Comparison of ENCODE assay signal across 9 cellular contexts in genomic region chr3:58683001-58683845, GRCh38. TPM values are rescaled to one million over a fixed set of nuclear protein-coding genes. Genes with fewer than 3 reads are reported as not detected.
DNase-seq lines count a peak whose midpoint lies in the region; ATAC-seq and TF ChIP-seq lines count a peak whose summit lies in the region.
"Had no signal": no experiment of that assay in that cellular context is flagged by ENCODE, and none has a peak within 500 bp of the region (broad histone marks: within the 10 kb centered on the region; RNA-seq: fewer than 3 reads in every experiment).

No MANE protein-coding gene starts in this region.

- peaks cover 2% of the 10 kb centered on the region for H3K27me3 Mint-ChIP-seq in glutamatergic neuron (ENCODE audit: unreplicated experiment)

- H3K27me3 ChIP-seq in BLaER1 treated with 17β-estradiol and CSF1 and Interleukin-3, amounts not matched to agents 10 nM and 100 nM: no peaks in the 10 kb centered on the region
- peaks cover 0 to 8% (median 0%) of the 10 kb centered on the region in 7 donors for H3K27me3 ChIP-seq in spleen (replicated peaks in 1 of 7)

- H3K27ac Mint-ChIP-seq in glutamatergic neuron (ENCODE audit: unreplicated experiment): no peak overlapping the region

- DNase-seq in HS-27A (ENCODE audit: low read depth) (peak; percentile 34), cerebellum (ENCODE audit: low spot score) (peak; percentile 73), activated gamma-delta T cell (lab: John Stamatoyannopoulos, UW) (no peak), glutamatergic neuron (no peak), NOMO-1 (lab: John Stamatoyannopoulos, UW; ENCODE audit: unreplicated experiment in 2 of 2) (no peak), spleen (no peak)
- DNase-seq: NCI-H146 had no signal

- H3K36me3 Mint-ChIP-seq in glutamatergic neuron (ENCODE audit: unreplicated experiment): peaks cover 6% of the 10 kb centered on the region

- peaks cover 9 to 22% (median 15%) of the 10 kb centered on the region in 10 experiments; a peak in 18 of 20 replicates for H3K4me1 ChIP-seq in BLaER1 treated with 17β-estradiol and CSF1 and Interleukin-3, amounts not matched to agents 10 nM and 100 nM
- no peaks in the 10 kb centered on the region for H3K4me1 ChIP-seq in spleen

- peaks cover 3% of the 10 kb centered on the region for H3K9me3 Mint-ChIP-seq in glutamatergic neuron (ENCODE audit: unreplicated experiment)

- H3K27ac ChIP-seq in BLaER1 treated with 17β-estradiol and CSF1 and Interleukin-3, amounts not matched to agents 10 nM and 100 nM: no peak overlapping the region
- no peak overlapping the region for H3K27ac ChIP-seq in spleen

- no peak overlapping the region for H3K4me3 Mint-ChIP-seq in glutamatergic neuron (ENCODE audit: unreplicated experiment)

- no peak overlapping the region for H3K9ac ChIP-seq in BLaER1 treated with 17β-estradiol and CSF1 and Interleukin-3, amounts not matched to agents 10 nM and 100 nM

- H3K36me3 ChIP-seq in BLaER1 treated with 17β-estradiol and CSF1 and Interleukin-3, amounts not matched to agents 10 nM and 100 nM: no peaks in the 10 kb centered on the region
- no peaks in the 10 kb centered on the region for H3K36me3 ChIP-seq in spleen

- TF ChIP-seq CTCF in glutamatergic neuron (IDR thresholded peaks at IDR 0.05; ENCODE audit: partially characterized antibody, unreplicated experiment) (no peak), spleen (IDR thresholded peaks at IDR 0.05 in 8 of 11, conservative IDR thresholded peaks at IDR 0.05 in 3 of 11) (no peak)

- no peaks in the 10 kb centered on the region for H3K4me1 Mint-ChIP-seq in glutamatergic neuron (ENCODE audit: low read depth, unreplicated experiment)

- TF ChIP-seq POLR2A in spleen (IDR thresholded peaks at IDR 0.05): no peak

- intact Hi-C loops in spleen (cut with DNase I; ENCODE audit: low total_unique reads): no loop called here

- H3K9me3 ChIP-seq in BLaER1 treated with 17β-estradiol and CSF1 and Interleukin-3, amounts not matched to agents 10 nM and 100 nM (replicated peaks in 1 of 11): peaks cover 0 to 34% (median 18%) of the 10 kb centered on the region in 11 experiments; a peak in 18 of 22 replicates
- no peaks in the 10 kb centered on the region for H3K9me3 ChIP-seq in spleen

- H3K4me3 ChIP-seq in BLaER1 treated with 17β-estradiol and CSF1 and Interleukin-3, amounts not matched to agents 10 nM and 100 nM: no peak overlapping the region
- H3K4me3 ChIP-seq in spleen: no peak overlapping the region

- ATAC-seq in GM19372 (IDR thresholded peaks at IDR 0.05; ENCODE audit: low read depth, unreplicated experiment): peak; percentile 65

- 49 to 67% (median 58%) methylated on average over 8 of the region's 8 CpGs for WGBS in spleen, 5 donors

- H3K4me2 ChIP-seq in BLaER1 treated with 17β-estradiol and CSF1 and Interleukin-3, amounts not matched to agents 10 nM and 100 nM: peak overlapping the region; percentile 1 to 38 (median 24); a peak in 9 of 22 replicates

- H4K20me1 ChIP-seq in BLaER1 treated with 17β-estradiol and CSF1 and Interleukin-3, amounts not matched to agents 10 nM and 100 nM: no peaks in the 10 kb centered on the region

RNA-seq across cellular contexts. Expression of gene FAM3D, which starts 16.6 kb away (rescaled TPM):
- total RNA-seq in cerebellum (not detected), glutamatergic neuron (ENCODE audit: unreplicated experiment) (not detected), spleen (under 1 TPM in 1 of 7 donors, not detected in 6; 0.23 TPM)
- under 1 TPM; 0.28 to 0.42 (median 0.35) TPM for polyA plus RNA-seq in spleen

Comparison
In these comparisons a context has a peak if more than half of its experiments do, and no peak if none do; other contexts are left out.
1. DNase-seq: peak in HS-27A (single experiment) and cerebellum (single experiment); none in activated gamma-delta T cell (single experiment), glutamatergic neuron (single experiment), NOMO-1 (0 of 2) and spleen (single experiment).